In genomic region chr19:18161691-18162039, GRCh38 we compare ENCODE assay signal across 1 cellular context.
TF ChIP-seq lines count a peak whose summit lies in the region.

No MANE protein-coding gene starts in this region.

TF ChIP-seq in K562, 482 proteins besides CTCF, POLR2A, EP300 and RAD21:
- TF ChIP-seq HDGF (IDR thresholded peaks at IDR 0.05) (peak; percentile 75; the same call in 1 of the 2 replicates), CCAR2 (IDR thresholded peaks at IDR 0.05; ENCODE audit: low read depth, low read length) (no peak), ZNF274 (IDR thresholded peaks at IDR 0.05; ENCODE audit: borderline replicate concordance, low read depth, low read length) (no peak), FOXJ3 (CRISPR knock-in tag; IDR thresholded peaks at IDR 0.05) (0 out of 2 replicates have a peak, but pooled peaks have one; percentile 3), ZNF263 (CRISPR knock-in tag; IDR thresholded peaks at IDR 0.05; ENCODE audit: borderline replicate concordance) (no peak), REST (CRISPR knock-in tag; IDR thresholded peaks at IDR 0.05; ENCODE audit: low read depth) (no peak), STAG1 (CRISPR knock-in tag; IDR thresholded peaks at IDR 0.05; ENCODE audit: borderline replicate concordance) (no peak), ZNF586 (CRISPR knock-in tag; conservative IDR thresholded peaks at IDR 0.05) (no peak), ZKSCAN8 (CRISPR knock-in tag; IDR thresholded peaks at IDR 0.05) (0 out of 2 replicates have a peak, but pooled peaks have one; percentile 77), RFX5 (IDR thresholded peaks at IDR 0.05; ENCODE audit: low read depth, low read length) (no peak), EGR1 (conservative IDR thresholded peaks at IDR 0.05) (peak; percentile 79), PTBP1 (IDR thresholded peaks at IDR 0.05; ENCODE audit: low read depth, low read length) (no peak)
- TF ChIP-seq, protein P1, sequence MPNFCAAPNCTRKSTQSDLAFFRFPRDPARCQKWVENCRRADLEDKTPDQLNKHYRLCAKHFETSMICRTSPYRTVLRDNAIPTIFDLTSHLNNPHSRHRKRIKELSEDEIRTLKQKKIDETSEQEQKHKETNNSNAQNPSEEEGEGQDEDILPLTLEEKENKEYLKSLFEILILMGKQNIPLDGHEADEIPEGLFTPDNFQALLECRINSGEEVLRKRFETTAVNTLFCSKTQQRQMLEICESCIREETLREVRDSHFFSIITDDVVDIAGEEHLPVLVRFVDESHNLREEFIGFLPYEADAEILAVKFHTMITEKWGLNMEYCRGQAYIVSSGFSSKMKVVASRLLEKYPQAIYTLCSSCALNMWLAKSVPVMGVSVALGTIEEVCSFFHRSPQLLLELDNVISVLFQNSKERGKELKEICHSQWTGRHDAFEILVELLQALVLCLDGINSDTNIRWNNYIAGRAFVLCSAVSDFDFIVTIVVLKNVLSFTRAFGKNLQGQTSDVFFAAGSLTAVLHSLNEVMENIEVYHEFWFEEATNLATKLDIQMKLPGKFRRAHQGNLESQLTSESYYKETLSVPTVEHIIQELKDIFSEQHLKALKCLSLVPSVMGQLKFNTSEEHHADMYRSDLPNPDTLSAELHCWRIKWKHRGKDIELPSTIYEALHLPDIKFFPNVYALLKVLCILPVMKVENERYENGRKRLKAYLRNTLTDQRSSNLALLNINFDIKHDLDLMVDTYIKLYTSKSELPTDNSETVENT (CRISPR knock-in tag; IDR thresholded peaks at IDR 0.05) = peak; percentile 29; the same call in 1 of the 2 replicates
- TF ChIP-seq, protein P2, sequence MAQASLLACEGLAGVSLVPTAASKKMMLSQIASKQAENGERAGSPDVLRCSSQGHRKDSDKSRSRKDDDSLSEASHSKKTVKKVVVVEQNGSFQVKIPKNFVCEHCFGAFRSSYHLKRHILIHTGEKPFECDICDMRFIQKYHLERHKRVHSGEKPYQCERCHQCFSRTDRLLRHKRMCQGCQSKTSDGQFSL (CRISPR knock-in tag; IDR thresholded peaks at IDR 0.05) = 0 out of 2 replicates have a peak, but pooled peaks have one; percentile 21
- TF ChIP-seq, protein P2 (tag; IDR thresholded peaks at IDR 0.05) = no peak
